26 cellular contexts compared by ENCODE assay signal in genomic region chr12:67056329-67056728, GRCh38.
"Had no signal": no experiment of that assay in that cellular context is flagged by ENCODE, and none has a peak within 500 bp of the region (broad histone marks: within the 10 kb centered on the region; RNA-seq: fewer than 3 reads in every experiment).

No MANE protein-coding gene starts in this region.

- H3K4me3 ChIP-seq: K562 had no signal

- ATAC-seq: activated CD8-positive, alpha-beta memory T cell treated with anti-CD3 and anti-CD28 coated beads, Interleukin-2, amount 10 ng/mL, durations not matched to agents 7 days and 5 days; activated T-cell treated with anti-CD3 and anti-CD28 coated beads, Interleukin-2, amount 50 U/mL, for 72 hours; activated T-helper 17 cell treated with anti-CD3 and anti-CD28 coated beads, Interleukin-2, amount 50 U/mL, for 72 hours; K562 had no signal

- FAIRE-seq: astrocyte, K562 had no signal

- DNase-seq: activated CD4-positive, alpha-beta memory T cell treated with anti-CD3 and anti-CD28 coated beads, Interleukin-2, amount 10 ng/mL, durations not matched to agents 7 days and 5 days; activated CD4-positive, alpha-beta T cell treated with anti-CD3 and anti-CD28 coated beads for 1 hour; activated CD4-positive, alpha-beta T cell treated with anti-CD3 and anti-CD28 coated beads for 48 hours; activated CD4-positive, CD25-positive, alpha-beta regulatory T cell; activated CD8-positive, alpha-beta memory T cell treated with anti-CD3 and anti-CD28 coated beads for 24 hours; activated CD8-positive, alpha-beta memory T cell treated with anti-CD3 and anti-CD28 coated beads, Interleukin-2, amount 10 ng/mL, durations not matched to agents 7 days and 5 days; activated CD8-positive, alpha-beta memory T cell treated with anti-CD3 and anti-CD28 coated beads, Interleukin-2, amount 50 U/mL, for 48 hours; activated effector memory CD4-positive, alpha-beta T cell treated with anti-CD3 and anti-CD28 coated beads, Interleukin-2, amount 50 U/mL, for 16 hours; activated naive CD4-positive, alpha-beta T cell treated with Interleukin-2 at 50 U/mL for 16 hours; activated naive CD8-positive, alpha-beta T cell treated with anti-CD3 and anti-CD28 coated beads, Interleukin-2, amount 10 ng/mL, durations not matched to agents 7 days and 5 days; activated T-cell treated with anti-CD3 and anti-CD28 coated beads, Interleukin-2, amount 50 U/mL, for 72 hours; amygdala; central memory CD4-positive, alpha-beta T cell; NCI-H1105 treated with DMSO at 0.1 percent for 48 hours; NCI-H1436; NCI-H1694; NCI-H1930; NCI-H2081 treated with DMSO at 0.1 percent for 48 hours; NCI-H345; NCI-H524 treated with DMSO at 0.1 percent for 48 hours; Right ventricle myocardium superior; T1000 had no signal

- H3K27ac ChIP-seq: WERI-Rb-1 had no signal
